12 cellular contexts compared by ENCODE assay signal in genomic region chr19:10192922-10193321, GRCh38. TPM values are rescaled to one million over a fixed set of nuclear protein-coding genes. Genes with fewer than 3 reads are reported as not detected.
DNase-seq lines count a peak whose midpoint lies in the region; ATAC-seq, FAIRE-seq and TF ChIP-seq lines count a peak whose summit lies in the region.
"Had no signal": no experiment of that assay in that cellular context is flagged by ENCODE, and none has a peak within 500 bp of the region (broad histone marks: within the 10 kb centered on the region; RNA-seq: fewer than 3 reads in every experiment).

No MANE protein-coding gene starts in this region.

- H2AFZ ChIP-seq in Loucy (ENCODE audit: low read length) (no peak overlapping the region), astrocyte (ENCODE audit: low read depth, low read length) (no peak overlapping the region)

- H3K36me3 Mint-ChIP-seq in astrocyte (ENCODE audit: low read depth, unreplicated experiment) (no peaks in the 10 kb centered on the region), nephron progenitor cell (ENCODE audit: low read depth) (peaks cover 12% of the 10 kb centered on the region)

- H3K27me3 Mint-ChIP-seq in astrocyte (ENCODE audit: low read depth, unreplicated experiment) (no peaks in the 10 kb centered on the region), nephron progenitor cell (ENCODE audit: low read depth, poor library complexity) (peaks cover 17% of the 10 kb centered on the region)

- H4K20me1 ChIP-seq in Loucy (ENCODE audit: insufficient read depth, low read length, poor library complexity, severe bottlenecking), result peaks cover 55% of the 10 kb centered on the region
- peaks cover 53% of the 10 kb centered on the region for H4K20me1 ChIP-seq in astrocyte (ENCODE audit: insufficient read depth, low read length)

- no peaks in the 10 kb centered on the region for H3K27me3 ChIP-seq in GM06990 (replicated peaks; ENCODE audit: control insufficient read depth, insufficient read depth, low read length)
- no peaks in the 10 kb centered on the region for H3K27me3 ChIP-seq in Loucy (ENCODE audit: insufficient read depth, low read length, poor library complexity, severe bottlenecking)
- H3K27me3 ChIP-seq in astrocyte (ENCODE audit: insufficient read depth, low read length), result no peaks in the 10 kb centered on the region
- H3K27me3 ChIP-seq in upper lobe of right lung, result no peaks in the 10 kb centered on the region
- H3K27me3 ChIP-seq: left lung had no signal

- H3K4me1 ChIP-seq in Loucy (ENCODE audit: insufficient read depth, low read length, poor library complexity, severe bottlenecking), result peaks cover 31% of the 10 kb centered on the region
- H3K4me1 ChIP-seq in astrocyte (ENCODE audit: insufficient read depth, low read length), result peaks cover 8% of the 10 kb centered on the region
- H3K4me1 ChIP-seq in upper lobe of right lung, result peaks cover 9% of the 10 kb centered on the region

- H3K79me2 ChIP-seq in Loucy (ENCODE audit: insufficient read depth, low read length), result peaks cover 65% of the 10 kb centered on the region
- peaks cover 67% of the 10 kb centered on the region for H3K79me2 ChIP-seq in astrocyte (ENCODE audit: insufficient read depth, low read length)

- peak overlapping the region; percentile 98 for H3K4me2 ChIP-seq in Loucy (ENCODE audit: low read depth, low read length, poor library complexity, severe bottlenecking)
- H3K4me2 ChIP-seq in astrocyte (ENCODE audit: low read length), result peak overlapping the region; percentile 93

- no peaks in the 10 kb centered on the region; the same call in 1 of the 2 replicates for H3F3A ChIP-seq in Loucy (ENCODE audit: low read depth)

- no peak for ATAC-seq in upper lobe of right lung
- ATAC-seq: left lung had no signal

- H3K27ac Mint-ChIP-seq in astrocyte (ENCODE audit: unreplicated experiment) (no peak overlapping the region), nephron progenitor cell (no peak overlapping the region)

- H3K9me2 ChIP-seq in Loucy (replicated peaks; ENCODE audit: low read depth, low read length), result no peaks in the 10 kb centered on the region

- TF ChIP-seq CTCF in GM06990 (IDR thresholded peaks at IDR 0.05; ENCODE audit: insufficient read depth, low read length, poor library complexity, severe bottlenecking), result no peak
- TF ChIP-seq CTCF in Loucy (conservative IDR thresholded peaks at IDR 0.05; ENCODE audit: low read length), result no peak
- TF ChIP-seq CTCF in astrocyte (IDR thresholded peaks at IDR 0.05; ENCODE audit: insufficient read depth, low read depth, low read length), result no peak
- no peak for TF ChIP-seq CTCF in nephron progenitor cell (IDR thresholded peaks at IDR 0.05)
- TF ChIP-seq CTCF in upper lobe of right lung (IDR thresholded peaks at IDR 0.05), result no peak

- H3K4me3 Mint-ChIP-seq in astrocyte (ENCODE audit: unreplicated experiment), result no peak overlapping the region
- peak overlapping the region; percentile 96 for H3K4me3 Mint-ChIP-seq in nephron progenitor cell

- no peak for FAIRE-seq in astrocyte (lab: Jason Lieb, UNC)
- FAIRE-seq: TTC549 had no signal

- H3K9ac ChIP-seq in Loucy (ENCODE audit: low read depth, low read length, poor library complexity, severe bottlenecking) (peak overlapping the region; percentile 99), astrocyte (ENCODE audit: low read length) (peak overlapping the region; percentile 87)

- H3K27ac ChIP-seq in astrocyte (ENCODE audit: low read depth, low read length) (peak overlapping the region; percentile 79), upper lobe of right lung (no peak overlapping the region)

- H3K4me3 ChIP-seq in GM06990 (replicated peaks; ENCODE audit: low read depth, low read length) (peak overlapping the region; percentile 97), Loucy (ENCODE audit: low read length, poor library complexity, severe bottlenecking) (peak overlapping the region; percentile 93), astrocyte (ENCODE audit: insufficient read depth, low read depth, low read length) (peak overlapping the region; percentile 80), upper lobe of right lung (no peak overlapping the region)

- H3K36me3 ChIP-seq in GM06990 (ENCODE audit: control insufficient read depth, insufficient read depth, low read length) (peaks cover 5% of the 10 kb centered on the region), Loucy (ENCODE audit: insufficient read depth, low read length) (peaks cover 5% of the 10 kb centered on the region; the same call in 1 of the 2 replicates), astrocyte (ENCODE audit: insufficient read depth, low read length) (peaks cover 13% of the 10 kb centered on the region), upper lobe of right lung (no peaks in the 10 kb centered on the region)

- H3K9me3 ChIP-seq in Loucy (ENCODE audit: insufficient read depth, low read depth, low read length) (no peaks in the 10 kb centered on the region), astrocyte (ENCODE audit: insufficient read depth, low read depth, low read length) (no peaks in the 10 kb centered on the region), upper lobe of right lung (no peaks in the 10 kb centered on the region)
- H3K9me3 ChIP-seq: left lung had no signal

- DNase-seq in GM06990 (ENCODE audit: extremely low read depth, insufficient read length) (no peak), astrocyte (ENCODE audit: low read depth) (no peak), nephron progenitor cell (no peak), anterior cingulate cortex (lab: John Stamatoyannopoulos, UW) (no peak), NCI-H187 treated with DMSO at 0.1 percent for 48 hours (lab: John Stamatoyannopoulos, UW) (no peak), upper lobe of right lung (no peak), HCEC 1CT (no peak)
- DNase-seq: aorta, left lung, NCI-H748 treated with DMSO at 0.1 percent for 48 hours had no signal

- intact Hi-C loops in upper lobe of right lung (cut with DNase I), result no loop called here

- H3K9me3 Mint-ChIP-seq in astrocyte (ENCODE audit: unreplicated experiment) (no peaks in the 10 kb centered on the region), nephron progenitor cell (no peaks in the 10 kb centered on the region)

- H3K4me1 Mint-ChIP-seq in astrocyte (ENCODE audit: low read depth, unreplicated experiment) (peaks cover 3% of the 10 kb centered on the region), nephron progenitor cell (peaks cover 10% of the 10 kb centered on the region)

RNA-seq across cellular contexts. Expression of gene DNMT1, which starts 1.8 kb away (rescaled TPM):
- total RNA-seq in astrocyte (42.6 and 50.6 TPM in 2 replicates), upper lobe of right lung (72.1 TPM)

RNA-seq across cellular contexts. Expression of gene S1PR2, which starts 38.2 kb away (rescaled TPM):
- total RNA-seq in astrocyte (15.7 and 16.8 TPM in 2 replicates), upper lobe of right lung (21.7 TPM)

RNA-seq across cellular contexts. Expression of gene MRPL4, which starts 59.1 kb away (rescaled TPM):
- total RNA-seq in astrocyte, result 57.8 and 60.3 TPM in 2 replicates
- total RNA-seq in upper lobe of right lung, result 41.5 TPM
